In the genomic region with DNA sequence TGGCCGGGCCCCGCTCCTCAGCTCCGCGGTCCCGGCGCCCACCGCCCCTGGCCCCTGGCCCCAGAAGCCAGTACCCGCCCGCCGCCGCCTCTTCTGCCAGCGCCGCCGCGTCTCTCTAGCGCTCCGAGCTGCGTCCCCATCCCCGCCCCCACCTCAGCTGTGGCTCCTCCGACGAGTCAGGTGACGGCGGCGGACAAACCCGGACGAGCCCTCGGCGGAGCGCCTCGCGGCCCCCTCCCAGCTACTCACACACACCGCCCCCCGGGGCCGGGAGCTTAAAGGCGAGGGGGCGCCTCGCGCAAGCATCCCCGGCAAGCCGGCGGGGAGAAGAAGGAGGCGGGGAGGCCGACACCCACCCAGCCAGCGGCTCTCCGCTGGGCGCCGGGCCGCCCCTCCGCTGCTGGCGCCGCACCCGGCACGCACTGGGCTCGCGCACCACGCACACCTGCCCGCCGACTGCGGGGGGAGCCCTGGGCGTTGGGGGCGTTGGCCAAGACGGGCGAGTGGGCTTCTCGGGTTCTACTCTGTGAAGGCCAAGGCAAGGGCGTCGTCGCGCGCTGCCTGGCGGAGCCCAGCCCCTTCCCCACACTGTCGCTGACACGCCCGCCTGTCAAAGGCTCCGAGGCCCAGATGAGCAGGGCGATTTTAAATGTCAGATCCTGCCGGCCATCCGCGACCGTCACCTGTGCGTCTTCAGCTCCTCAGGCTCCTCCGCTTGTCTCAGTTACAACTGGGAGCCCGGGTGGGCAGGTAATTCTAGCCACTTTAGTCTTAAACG, we compare ENCODE assay signal across 9 cellular contexts. TPM values are rescaled to one million over a fixed set of nuclear protein-coding genes. Genes with fewer than 3 reads are reported as not detected.
DNase-seq lines count a peak whose midpoint lies in the region; ATAC-seq and TF ChIP-seq lines count a peak whose summit lies in the region.
"Had no signal": no experiment of that assay in that cellular context is flagged by ENCODE, and none has a peak within 500 bp of the region (broad histone marks: within the 10 kb centered on the region; RNA-seq: fewer than 3 reads in every experiment).

A gene with protein sequence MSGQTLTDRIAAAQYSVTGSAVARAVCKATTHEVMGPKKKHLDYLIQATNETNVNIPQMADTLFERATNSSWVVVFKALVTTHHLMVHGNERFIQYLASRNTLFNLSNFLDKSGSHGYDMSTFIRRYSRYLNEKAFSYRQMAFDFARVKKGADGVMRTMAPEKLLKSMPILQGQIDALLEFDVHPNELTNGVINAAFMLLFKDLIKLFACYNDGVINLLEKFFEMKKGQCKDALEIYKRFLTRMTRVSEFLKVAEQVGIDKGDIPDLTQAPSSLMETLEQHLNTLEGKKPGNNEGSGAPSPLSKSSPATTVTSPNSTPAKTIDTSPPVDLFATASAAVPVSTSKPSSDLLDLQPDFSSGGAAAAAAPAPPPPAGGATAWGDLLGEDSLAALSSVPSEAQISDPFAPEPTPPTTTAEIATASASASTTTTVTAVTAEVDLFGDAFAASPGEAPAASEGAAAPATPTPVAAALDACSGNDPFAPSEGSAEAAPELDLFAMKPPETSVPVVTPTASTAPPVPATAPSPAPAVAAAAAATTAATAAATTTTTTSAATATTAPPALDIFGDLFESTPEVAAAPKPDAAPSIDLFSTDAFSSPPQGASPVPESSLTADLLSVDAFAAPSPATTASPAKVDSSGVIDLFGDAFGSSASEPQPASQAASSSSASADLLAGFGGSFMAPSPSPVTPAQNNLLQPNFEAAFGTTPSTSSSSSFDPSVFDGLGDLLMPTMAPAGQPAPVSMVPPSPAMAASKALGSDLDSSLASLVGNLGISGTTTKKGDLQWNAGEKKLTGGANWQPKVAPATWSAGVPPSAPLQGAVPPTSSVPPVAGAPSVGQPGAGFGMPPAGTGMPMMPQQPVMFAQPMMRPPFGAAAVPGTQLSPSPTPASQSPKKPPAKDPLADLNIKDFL (minus strand): TSS at position 132 of the 778 bp plus-strand sequence. CDS start 1,174 bp downstream, outside the sequence.

- H3K18ac ChIP-seq in IMR-90 (ENCODE audit: low read depth, low read length): no peak within 1 kb of the TSS

- dilution Hi-C loops in IMR-90 (cut with HindIII; ENCODE audit: low sequenced_read_pairs, unreplicated experiment): no loop called here

- no peak within 1 kb of the TSS for H2BK15ac ChIP-seq in IMR-90 (ENCODE audit: low read depth, low read length)

- WGBS in IMR-90 (ENCODE audit: extremely low coverage in 2 of 2, insufficient read length in 1 of 2), 2 experiments: 2% methylated on average over 41 of the region's 83 CpGs; no CpG with 5 or more reads in 1 of the 2 experiments
- WGBS in prostate gland: 1% methylated on average over 57 of the region's 83 CpGs

- H2AFZ ChIP-seq in IMR-90 (replicated peaks; ENCODE audit: low read length, poor library complexity): peak within 1 kb of the TSS; percentile 83

- H3K23ac ChIP-seq in IMR-90 (ENCODE audit: low read depth, low read length): no peak within 1 kb of the TSS

- H3K56ac ChIP-seq in IMR-90 (ENCODE audit: extremely low read depth, insufficient read depth, low read length): no peak within 1 kb of the TSS

- no peak within 1 kb of the TSS for H3K27ac ChIP-seq in IMR-90 (ENCODE audit: insufficient read depth, low read length)
- peak within 1 kb of the TSS; percentile 32 to 51 for H3K27ac ChIP-seq in prostate gland

- no peak within 1 kb of the TSS for H2AK9ac ChIP-seq in IMR-90 (replicated peaks; ENCODE audit: low read depth, low read length, poor library complexity)

- H3K9me3 ChIP-seq in IMR-90 (ENCODE audit: control insufficient read depth, insufficient read depth, low read length): peaks cover 5% of the 10 kb centered on the region
- H3K9me3 ChIP-seq in prostate gland: no peaks in the 10 kb centered on the region

- no peak for TF ChIP-seq RAD21 in IMR-90 (IDR thresholded peaks at IDR 0.05; ENCODE audit: low read length)

- no peak within 1 kb of the TSS for H4K8ac ChIP-seq in IMR-90 (ENCODE audit: low read depth in 2 of 2, low read length in 2 of 2)

- no peaks in the 10 kb centered on the region for H3K79me1 ChIP-seq in IMR-90 (ENCODE audit: low read depth in 1 of 2, low read length in 2 of 2)

- TF ChIP-seq POLR2A in IMR-90 (IDR thresholded peaks at IDR 0.05; ENCODE audit: low read depth, low read length) (no peak), prostate gland (IDR thresholded peaks at IDR 0.05) (no peak)

- no TSS peak for BruUV-seq in IMR-90 (replicated peaks; lab: Mats Ljungman, UMichigan)

- POLR2A ChIA-PET in IMR-90 (lab: Charles Lee; ENCODE audit: unreplicated experiment): no interaction called here

- TF ChIP-seq CTCF in IMR-90 (conservative IDR thresholded peaks at IDR 0.05; ENCODE audit: low read depth, low read length): no peak
- no peak for TF ChIP-seq CTCF in WI38 (IDR thresholded peaks at IDR 0.05; ENCODE audit: low read depth, low read length)
- no peak for TF ChIP-seq CTCF in prostate gland (IDR thresholded peaks at IDR 0.05)

- H2BK20ac ChIP-seq in IMR-90 (ENCODE audit: low read depth, low read length): no peak within 1 kb of the TSS

- H4K91ac ChIP-seq in IMR-90 (ENCODE audit: insufficient read depth, low read depth, low read length): no peak within 1 kb of the TSS

- no peak within 1 kb of the TSS for H2BK5ac ChIP-seq in IMR-90 (ENCODE audit: low read depth, low read length, poor library complexity, severe bottlenecking)

- intact Hi-C loops in IMR-90 (cut with micrococcal nuclease): no loop called here
- intact Hi-C loops in Right ventricle myocardium superior (cut with DNase I): no loop called here
- intact Hi-C loops in prostate gland (cut with DNase I): no loop called here

- no peak within 1 kb of the TSS for H2AK5ac ChIP-seq in IMR-90 (ENCODE audit: low read depth, low read length)

- DNase-seq in EL (peak; percentile 3), IMR-90 (no peak), Right ventricle myocardium superior (no peak), prostate gland (ENCODE audit: low spot score) (peak; percentile 43), CD1c-positive myeloid dendritic cell (ENCODE audit: extremely low spot score) (no peak)
- DNase-seq in NK-92 treated with Interleukin-12 subunit alpha and Interleukin-12 subunit beta, amount 100 ng/mL, for 24 hours (lab: John Stamatoyannopoulos, UW): no peak

- no peaks in the 10 kb centered on the region for H4K20me1 ChIP-seq in IMR-90 (ENCODE audit: insufficient read depth, low read length)

- H3K4me1 ChIP-seq in IMR-90 (ENCODE audit: control insufficient read depth, insufficient read depth, low read length): no peaks in the 10 kb centered on the region
- H3K4me1 ChIP-seq in prostate gland (replicated peaks): no peaks in the 10 kb centered on the region

- H3K14ac ChIP-seq in IMR-90 (replicated peaks; ENCODE audit: low read depth, low read length): no peak within 1 kb of the TSS

- CTCF ChIA-PET in IMR-90 (lab: Yijun Ruan, JAX): no interaction called here

- peak; percentile 60 for ATAC-seq in IMR-90 (ENCODE audit: low read depth)
- peak; percentile 53 for ATAC-seq in Right ventricle myocardium superior (ENCODE audit: poor library complexity)
- no peak for ATAC-seq in GM19452 (IDR thresholded peaks at IDR 0.05; ENCODE audit: unreplicated experiment)

- no peak within 1 kb of the TSS for H4K5ac ChIP-seq in IMR-90 (ENCODE audit: low read depth, low read length)

- no peak within 1 kb of the TSS for H3K9ac ChIP-seq in IMR-90 (ENCODE audit: low read depth, low read length)

- no peak within 1 kb of the TSS for H2BK120ac ChIP-seq in IMR-90 (ENCODE audit: low read depth, low read length)

- no peak within 1 kb of the TSS for H3K4ac ChIP-seq in IMR-90 (ENCODE audit: low read depth, low read length)

- H3K4me3 ChIP-seq in IMR-90 (ENCODE audit: insufficient read depth, low read depth, low read length) (peak within 1 kb of the TSS; percentile 34; the same call in 1 of the 2 replicates), WI38 (ENCODE audit: low read depth, low read length) (peak within 1 kb of the TSS; percentile 39), prostate gland (peak within 1 kb of the TSS; percentile 41 to 59)

- H3K4me2 ChIP-seq in IMR-90 (ENCODE audit: low read depth, low read length): peak within 1 kb of the TSS; percentile 62; the same call in 1 of the 2 replicates

- H3K36me3 ChIP-seq in IMR-90 (ENCODE audit: control insufficient read depth, insufficient read depth, low read length) (no peaks in the 10 kb centered on the region), prostate gland (no peaks in the 10 kb centered on the region)

- H3K27me3 ChIP-seq in IMR-90 (ENCODE audit: control insufficient read depth, insufficient read depth, low read length): peaks cover 26% of the 10 kb centered on the region
- no peaks in the 10 kb centered on the region for H3K27me3 ChIP-seq in prostate gland (replicated peaks; ENCODE audit: insufficient read depth)

- H3K9me1 ChIP-seq in IMR-90 (ENCODE audit: insufficient read depth, low read length): no peaks in the 10 kb centered on the region

- in situ Hi-C loops in IMR-90 (cut with MboI; ENCODE audit: low sequenced_read_pairs): no loop called here

TF ChIP-seq in IMR-90, 13 proteins besides CTCF, POLR2A, EP300 and RAD21:
- TF ChIP-seq MAZ (IDR thresholded peaks at IDR 0.05; ENCODE audit: borderline replicate concordance, low read depth, low read length) (no peak), SMC3 (IDR thresholded peaks at IDR 0.05; ENCODE audit: low read depth, low read length) (no peak)

RNA-seq across cellular contexts. Expression of the gene that starts here (rescaled TPM):
- not detected in 2 replicates for total RNA-seq in IMR-90 (2012; rRNA removed)
- polyA plus RNA-seq in IMR-90 (2012; rRNA removed): not detected in 2 replicates
- polyA plus RNA-seq in IMR-90 (2012; cell fraction: cytosol; rRNA removed): not detected in 2 replicates
- not detected in 2 replicates for polyA plus RNA-seq in IMR-90 (2012; cell fraction: nucleus; rRNA removed; ENCODE audit: low replicate concordance)
- 2.3 TPM for total RNA-seq in Right ventricle myocardium superior
- total RNA-seq in prostate gland: 1 to 10 TPM; 2.9 to 7.2 TPM
- polyA plus RNA-seq: IgD-negative memory B cell had no signal

Comparison
In these comparisons a context has a peak if more than half of its experiments do, and no peak if none do; other contexts are left out.
1. Peak in ATAC-seq, H3K4me3 ChIP-seq and H3K4me2 ChIP-seq in IMR-90; RNA of the gene not detected or under 1 TPM.
2. DNase-seq: peak in EL (single experiment) and prostate gland (single experiment); none in IMR-90 (single experiment), Right ventricle myocardium superior (single experiment), CD1c-positive myeloid dendritic cell (single experiment) and NK-92 treated with Interleukin-12 subunit alpha and Interleukin-12 subunit beta, amount 100 ng/mL, for 24 hours (single experiment).
3. Peak in every context shown above with its lines, with median percentiles within 50 percentile points of each other: H3K4me3 ChIP-seq.